In the genomic region with DNA sequence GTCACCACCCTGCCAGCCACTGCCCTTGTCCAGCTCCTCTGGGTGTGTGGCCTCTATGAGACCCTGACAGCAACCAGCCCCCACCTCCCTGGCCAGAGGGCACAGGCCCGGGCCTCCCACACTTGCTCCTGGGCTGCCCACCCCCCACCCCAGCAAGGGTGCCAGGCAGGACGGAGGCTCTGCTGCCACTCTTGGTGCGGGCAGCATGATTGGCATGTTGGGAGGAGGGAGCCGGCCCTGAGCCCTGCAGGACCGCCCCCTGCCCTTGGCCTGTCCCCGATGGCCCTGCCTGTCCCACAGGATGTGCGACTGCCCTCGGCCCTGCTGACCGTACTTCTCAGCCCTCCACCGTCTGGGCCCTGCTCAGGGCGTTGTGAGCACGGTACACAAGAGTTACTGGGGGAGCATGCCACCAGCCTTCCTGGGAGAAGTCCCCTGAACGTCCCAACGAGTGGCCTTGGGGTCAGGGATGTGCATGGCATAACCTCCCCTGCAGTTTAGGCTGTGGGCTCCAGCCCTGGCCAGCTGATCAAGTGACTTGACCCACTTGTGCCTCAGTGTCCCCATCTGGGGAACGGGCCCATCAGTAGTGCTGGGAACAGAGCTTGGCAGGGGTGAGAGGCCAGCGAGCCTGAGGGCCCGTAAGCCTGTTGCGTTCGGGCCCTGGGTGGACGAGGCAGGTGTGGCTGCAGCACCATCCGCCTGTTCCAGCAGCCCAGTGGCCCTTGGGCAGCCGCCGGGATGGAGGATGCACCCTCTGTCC, we compare ENCODE assay signal across 8 cellular contexts. TPM values are rescaled to one million over a fixed set of nuclear protein-coding genes. Genes with fewer than 3 reads are reported as not detected.
DNase-seq lines count a peak whose midpoint lies in the region; ATAC-seq, FAIRE-seq and TF ChIP-seq lines count a peak whose summit lies in the region.
"Had no signal": no experiment of that assay in that cellular context is flagged by ENCODE, and none has a peak within 500 bp of the region (broad histone marks: within the 10 kb centered on the region; RNA-seq: fewer than 3 reads in every experiment).

No MANE protein-coding gene starts in this region.

- DNase-seq in astrocyte (ENCODE audit: low read depth) (no peak), transverse colon (no peak), NCI-H345 (lab: John Stamatoyannopoulos, UW) (no peak)
- DNase-seq: NCI-H1105 treated with DMSO at 0.1 percent for 48 hours; NK-92 treated with Interleukin-12 subunit alpha and Interleukin-12 subunit beta, amount 100 ng/mL, for 24 hours had no signal

- peaks cover 16% of the 10 kb centered on the region for H3K4me1 ChIP-seq in astrocyte (ENCODE audit: insufficient read depth, low read length)
- H3K4me1 ChIP-seq in transverse colon = peaks cover 11 to 34% (median 20%) of the 10 kb centered on the region in 4 donors

- in situ Hi-C loops in transverse colon (cut with MboI; ENCODE audit: low pct_ligation_motif_present in 1 of 4, low pct_unique_long_range_greater_than_20kb in 1 of 4, low sequenced_read_pairs in 3 of 4) = no loop called here

- H3K36me3 Mint-ChIP-seq in astrocyte (ENCODE audit: low read depth, unreplicated experiment) = peaks cover 5% of the 10 kb centered on the region

- H3K4me3 Mint-ChIP-seq in astrocyte (ENCODE audit: unreplicated experiment) = no peak overlapping the region

- peaks cover 2% of the 10 kb centered on the region for H3K4me1 Mint-ChIP-seq in astrocyte (ENCODE audit: low read depth, unreplicated experiment)

- H3K9me3 Mint-ChIP-seq in astrocyte (ENCODE audit: unreplicated experiment) = no peaks in the 10 kb centered on the region

- 70% methylated on average over 18 of the region's 23 CpGs; no CpG with 5 or more reads in 1 of the 2 donors for WGBS in transverse colon (ENCODE audit: low coverage in 1 of 2), 2 donors

- TF ChIP-seq CTCF in astrocyte (IDR thresholded peaks at IDR 0.05; ENCODE audit: insufficient read depth, low read depth, low read length) (no peak), transverse colon (IDR thresholded peaks at IDR 0.05) (no peak)

- FAIRE-seq in astrocyte (lab: Jason Lieb, UNC) = no peak

- H3K9ac ChIP-seq in astrocyte (ENCODE audit: low read length) = no peak overlapping the region

- no peak for TF ChIP-seq POLR2A in transverse colon (IDR thresholded peaks at IDR 0.05)

- peak overlapping the region; percentile 70 for H3K4me2 ChIP-seq in astrocyte (ENCODE audit: low read length)

- H3K27me3 ChIP-seq in astrocyte (ENCODE audit: insufficient read depth, low read length) (no peaks in the 10 kb centered on the region), layer of hippocampus (ENCODE audit: control insufficient read depth, insufficient read depth, low read length) (no peaks in the 10 kb centered on the region), transverse colon (peaks cover 8% of the 10 kb centered on the region)

- H3K79me2 ChIP-seq in astrocyte (ENCODE audit: insufficient read depth, low read length) = no peaks in the 10 kb centered on the region

- H3K27ac ChIP-seq in astrocyte (ENCODE audit: low read depth, low read length) = no peak overlapping the region
- peak overlapping the region; percentile 75 for H3K27ac ChIP-seq in layer of hippocampus (ENCODE audit: low read depth, low read length)
- peak overlapping the region in 3 of 4 donors; percentile 14 to 53 (median 50) for H3K27ac ChIP-seq in transverse colon

- TF ChIP-seq EP300 in transverse colon (IDR thresholded peaks at IDR 0.05; ENCODE audit: low read depth) = no peak

- no peak overlapping the region for H3K27ac Mint-ChIP-seq in astrocyte (ENCODE audit: unreplicated experiment)

- H3K36me3 ChIP-seq in astrocyte (ENCODE audit: insufficient read depth, low read length) = peaks cover 2% of the 10 kb centered on the region
- no peaks in the 10 kb centered on the region for H3K36me3 ChIP-seq in transverse colon

- H3K4me3 ChIP-seq in astrocyte (ENCODE audit: insufficient read depth, low read depth, low read length) (no peak overlapping the region), transverse colon (peak overlapping the region in 2 of 4 donors; percentile 48 to 60)

- intact Hi-C loops in transverse colon (cut with DNase I; ENCODE audit: low total_unique reads) = no loop called here

- no peak overlapping the region for H2AFZ ChIP-seq in astrocyte (ENCODE audit: low read depth, low read length)

- no peaks in the 10 kb centered on the region for H3K9me3 ChIP-seq in astrocyte (ENCODE audit: insufficient read depth, low read depth, low read length)
- no peaks in the 10 kb centered on the region for H3K9me3 ChIP-seq in transverse colon

- ATAC-seq in GM21737 (IDR thresholded peaks at IDR 0.05; ENCODE audit: unreplicated experiment) (no peak), GM18511 (IDR thresholded peaks at IDR 0.05; ENCODE audit: unreplicated experiment) (no peak)

- H4K20me1 ChIP-seq in astrocyte (ENCODE audit: insufficient read depth, low read length) = peaks cover 69% of the 10 kb centered on the region

- H3K27me3 Mint-ChIP-seq in astrocyte (ENCODE audit: low read depth, unreplicated experiment) = no peaks in the 10 kb centered on the region

RNA-seq across cellular contexts. Expression of gene GPSM1, which starts 16.0 kb away (rescaled TPM):
- total RNA-seq in astrocyte (52.6 and 59.4 TPM in 2 replicates), transverse colon (1 to 10 TPM; 2.3 to 8.6 (median 7.0) TPM)

RNA-seq across cellular contexts. Expression of gene DNLZ, which starts 20.2 kb away (rescaled TPM):
- total RNA-seq in astrocyte (14.0 and 17.4 TPM in 2 replicates), transverse colon (10 to 100 TPM in 2 of 4 donors, 1 to 10 TPM in 2; 6.7 to 17.3 (median 10.4) TPM)

RNA-seq across cellular contexts. Expression of gene CARD9, which starts 30.2 kb away (rescaled TPM):
- total RNA-seq in astrocyte (2.7 and 4.2 TPM in 2 replicates), transverse colon (1 to 10 TPM; 1.1 to 5.6 (median 2.0) TPM)

RNA-seq across cellular contexts. Expression of gene CCDC187, which starts 39.4 kb away (rescaled TPM):
- total RNA-seq in astrocyte (0.09 TPM in 1 of 2 replicates, not detected in the other), transverse colon (1 to 10 TPM in 1 of 4 donors, under 1 TPM in 2, not detected in 1; 0.40 to 1.1 (median 0.41) TPM)

RNA-seq across cellular contexts. Expression of gene SNAPC4, which starts 56.7 kb away (rescaled TPM):
- total RNA-seq in astrocyte (13.8 and 18.6 TPM in 2 replicates), transverse colon (10 to 100 TPM in 2 of 4 donors, 1 to 10 TPM in 2; 6.0 to 14.5 (median 10.1) TPM)
